In genomic region chr13:104773775-104774174, GRCh38 we compare ENCODE assay signal across 9 cellular contexts.
DNase-seq lines count a peak whose midpoint lies in the region; FAIRE-seq and TF ChIP-seq lines count a peak whose summit lies in the region.
"Had no signal": no experiment of that assay in that cellular context is flagged by ENCODE, and none has a peak within 500 bp of the region (broad histone marks: within the 10 kb centered on the region; RNA-seq: fewer than 3 reads in every experiment).

No MANE protein-coding gene starts in this region.

- no peak overlapping the region for H3K4me3 ChIP-seq in MG63
- H3K4me3 ChIP-seq: skin epidermis had no signal

- DNase-seq in ELF-1 (ENCODE audit: low read depth, low spot score) = peak; percentile 25
- DNase-seq in H54 (ENCODE audit: insufficient read length, low spot score) = peak; percentile 18
- DNase-seq in NCI-H1417 (lab: John Stamatoyannopoulos, UW) = peak; percentile 17 to 77 (median 73)
- peak; percentile 79 for DNase-seq in amniotic stem cell (lab: John Stamatoyannopoulos, UW)
- peak; percentile 62 for DNase-seq in left kidney (ENCODE audit: low read depth, low spot score)
- no peak for DNase-seq in MG63
- no peak for DNase-seq in HCEC 1CT
- no peak for DNase-seq in 8988T

- no peaks in the 10 kb centered on the region for H3K36me3 ChIP-seq in MG63

- TF ChIP-seq POLR2A in H54 (IDR thresholded peaks at IDR 0.05; ENCODE audit: low read depth, low read length) = no peak

- FAIRE-seq in H54 (lab: Jason Lieb, UNC) = peak; percentile 75

- no peaks in the 10 kb centered on the region for H3K9me3 ChIP-seq in MG63

- H3K27me3 ChIP-seq in MG63 = no peaks in the 10 kb centered on the region

Comparison
In these comparisons a context has a peak if more than half of its experiments do, and no peak if none do; other contexts are left out.
1. DNase-seq: peak in ELF-1 (single experiment), H54 (single experiment), NCI-H1417 (3 of 3), amniotic stem cell (single experiment) and left kidney (single experiment); none in MG63 (single experiment), HCEC 1CT (single experiment) and 8988T (single experiment).